ENCODE assay signal across 14 cellular contexts in genomic region chr7:73809454-73810090, GRCh38. TPM values are rescaled to one million over a fixed set of nuclear protein-coding genes. Genes with fewer than 3 reads are reported as not detected.
DNase-seq lines count a peak whose midpoint lies in the region; ATAC-seq and TF ChIP-seq lines count a peak whose summit lies in the region.
"Had no signal": no experiment of that assay in that cellular context is flagged by ENCODE, and none has a peak within 500 bp of the region (broad histone marks: within the 10 kb centered on the region; RNA-seq: fewer than 3 reads in every experiment).

No MANE protein-coding gene starts in this region.

- H3F3A ChIP-seq in smooth muscle cell (ENCODE audit: low read depth): no peaks in the 10 kb centered on the region

- CTCF ChIA-PET in HCT116 (lab: Charles Lee): interaction anchor here (0.7 to 1.9 kb wide), 4 partner anchors 10 to 33 kb away, joined by 3 to 6 read pairs (median 4); partner anchors contain the start of gene METTL27

- peak; percentile 27; the same call in 1 of the 2 replicates for TF ChIP-seq RAD21 in HCT116 (IDR thresholded peaks at IDR 0.05; ENCODE audit: low read depth)

- no peak for TF ChIP-seq CTCF in HCT116 (IDR thresholded peaks at IDR 0.05 in 2 of 3, conservative IDR thresholded peaks at IDR 0.05 in 1 of 3; ENCODE audit: borderline replicate concordance in 1 of 3, insufficient read depth in 1 of 3, low read depth in 2 of 3, low read length in 2 of 3)
- no peak for TF ChIP-seq CTCF in RWPE2 (IDR thresholded peaks at IDR 0.05; ENCODE audit: poor library complexity, severe bottlenecking)
- TF ChIP-seq CTCF in hepatocyte (IDR thresholded peaks at IDR 0.05; ENCODE audit: poor library complexity): no peak
- no peak for TF ChIP-seq CTCF in smooth muscle cell (IDR thresholded peaks at IDR 0.05; ENCODE audit: borderline replicate concordance, insufficient read depth, poor library complexity, severe bottlenecking)

- RAD21 ChIA-PET in HCT116 (lab: Charles Lee; ENCODE audit: low non-redundant PET in 1 of 2, low total read pairs in 2 of 2, uncharacterized antibody in 2 of 2, unreplicated experiment in 2 of 2): interaction anchor here (0.6 to 1.7 kb wide), 4 partner anchors 10 to 33 kb away, joined by 3 to 6 read pairs (median 3); no protein-coding TSS in a partner anchor

- H3K9ac ChIP-seq in HCT116 (ENCODE audit: low read length) (peak overlapping the region; percentile 65), smooth muscle cell (ENCODE audit: low read depth) (no peak overlapping the region)
- H3K9ac ChIP-seq: BLaER1 had no signal

- BruUV-seq in HCT116 (replicated peaks; lab: Mats Ljungman, UMichigan): TSS peak; percentile 53

- intact Hi-C loops in HCT116 (cut with micrococcal nuclease): loop anchor here (2.0 to 5.0 kb wide), 2 partner anchors 13 to 67 kb away; no protein-coding TSS in a partner anchor

- H3K27me3 ChIP-seq in HCT116 (ENCODE audit: insufficient read depth, low read length): no peaks in the 10 kb centered on the region
- no peaks in the 10 kb centered on the region for H3K27me3 ChIP-seq in RWPE2 (ENCODE audit: insufficient read depth, poor library complexity, severe bottlenecking)
- H3K27me3 ChIP-seq in hepatocyte: no peaks in the 10 kb centered on the region
- no peaks in the 10 kb centered on the region for H3K27me3 ChIP-seq in smooth muscle cell (ENCODE audit: low read depth)
- H3K27me3 ChIP-seq: BLaER1 had no signal

- H3K9me3 ChIP-seq in HCT116 (ENCODE audit: control insufficient read depth in 1 of 2, insufficient read depth in 1 of 2, low read depth in 1 of 2, low read length in 2 of 2) (no peaks in the 10 kb centered on the region), RWPE2 (ENCODE audit: severe bottlenecking) (no peaks in the 10 kb centered on the region), hepatocyte (ENCODE audit: low read depth) (no peaks in the 10 kb centered on the region), smooth muscle cell (replicated peaks; ENCODE audit: low read depth) (no peaks in the 10 kb centered on the region)

- H3K27ac ChIP-seq in HCT116 (ENCODE audit: low read depth, low read length): peak overlapping the region; percentile 85
- peak overlapping the region; percentile 31 for H3K27ac ChIP-seq in RWPE2 (ENCODE audit: poor library complexity, severe bottlenecking)
- peak overlapping the region; percentile 89 for H3K27ac ChIP-seq in hepatocyte
- peak overlapping the region; percentile 45 for H3K27ac ChIP-seq in smooth muscle cell (ENCODE audit: low read depth)
- H3K27ac ChIP-seq: BLaER1 had no signal

- ATAC-seq in HCT116 (peak; percentile 64), RWPE2 (ENCODE audit: low read depth) (peak; percentile 56; the same call in 2 of the 3 replicates), GM19023 (IDR thresholded peaks at IDR 0.05; ENCODE audit: unreplicated experiment) (no peak), HG03135 (IDR thresholded peaks at IDR 0.05; ENCODE audit: unreplicated experiment) (no peak)
- ATAC-seq: stimulated activated naive B cell treated with anti-CD40 and anti-IgM and Interleukin-4, amounts not matched to agents 10 μg/mL and 1 μg/mL and 100 μg/mL, for 72 hours had no signal

- H3K36me3 ChIP-seq in HCT116 (ENCODE audit: control insufficient read depth in 1 of 2, insufficient read depth in 2 of 2, low read length in 2 of 2) (no peaks in the 10 kb centered on the region), RWPE2 (ENCODE audit: low read depth) (no peaks in the 10 kb centered on the region), hepatocyte (replicated peaks; ENCODE audit: insufficient read depth, low read depth) (no peaks in the 10 kb centered on the region), smooth muscle cell (ENCODE audit: low read depth) (no peaks in the 10 kb centered on the region)
- H3K36me3 ChIP-seq: BLaER1 had no signal

- POLR2A ChIA-PET in HCT116 (lab: Charles Lee): interaction anchor here (1.0 to 3.9 kb wide), 9 partner anchors 11 to 75 kb away, joined by 3 to 41 read pairs (median 6); partner anchors contain the start of genes CLDN4 and METTL27

- peak; percentile 67 for DNase-seq in HCT116 (ENCODE audit: low read depth, low spot score)
- peak; percentile 47 for DNase-seq in RWPE2 (ENCODE audit: low spot score)
- peak; percentile 78 for DNase-seq in hepatocyte (ENCODE audit: low spot score)
- DNase-seq in smooth muscle cell (lab: John Stamatoyannopoulos, UW; ENCODE audit: unreplicated experiment): no peak
- DNase-seq in AML-193 (lab: John Stamatoyannopoulos, UW): no peak
- DNase-seq in dermis blood vessel endothelial cell: no peak
- DNase-seq: activated CD4-positive, alpha-beta T cell treated with anti-CD3 and anti-CD28 coated beads for 1 hour; Kasumi-1; NCI-H2107; stimulated activated CD4-positive, alpha-beta T cell treated with anti-CD3 and anti-CD28 coated beads, Interleukin-4, amount 100 ng/mL, for 1 hour; stimulated activated naive B cell treated with anti-CD40 and anti-IgM and Interleukin-4, amounts not matched to agents 10 μg/mL and 1 μg/mL and 100 μg/mL, for 72 hours had no signal

- no peaks in the 10 kb centered on the region for H3K9me2 ChIP-seq in HCT116 (ENCODE audit: insufficient read depth)
- no peaks in the 10 kb centered on the region for H3K9me2 ChIP-seq in hepatocyte (replicated peaks; ENCODE audit: insufficient read depth)

- H3K4me2 ChIP-seq in HCT116 (ENCODE audit: low read length) (peak overlapping the region; percentile 76), hepatocyte (peak overlapping the region; percentile 25), smooth muscle cell (no peak overlapping the region)
- H3K4me2 ChIP-seq: BLaER1 had no signal

- 71% methylated on average over 21 of the region's 21 CpGs for WGBS in hepatocyte (ENCODE audit: low lambda C conversion rate, missing lambda C conversion rate)
- 69% methylated on average over 19 of the region's 21 CpGs for WGBS in smooth muscle cell (ENCODE audit: low lambda C conversion rate)

- H3K4me3 ChIP-seq in HCT116 (replicated peaks in 1 of 2; ENCODE audit: low read depth in 1 of 2, low read length in 2 of 2) (peak overlapping the region; percentile 45 to 52), RWPE2 (ENCODE audit: severe bottlenecking) (no peak overlapping the region), hepatocyte (no peak overlapping the region), smooth muscle cell (no peak overlapping the region)
- H3K4me3 ChIP-seq: BLaER1 had no signal

- H3K4me1 ChIP-seq in HCT116 (ENCODE audit: control insufficient read depth in 1 of 2, insufficient read depth in 2 of 2, low read length in 2 of 2) (peaks cover 43 to 71% of the 10 kb centered on the region in 2 experiments), RWPE2 (ENCODE audit: insufficient read depth, poor library complexity, severe bottlenecking) (peaks cover 8% of the 10 kb centered on the region), hepatocyte (ENCODE audit: insufficient read depth) (no peaks in the 10 kb centered on the region), smooth muscle cell (ENCODE audit: low read depth) (no peaks in the 10 kb centered on the region)

- H4K20me1 ChIP-seq in HCT116 (ENCODE audit: insufficient read depth) (no peaks in the 10 kb centered on the region), hepatocyte (ENCODE audit: insufficient read depth, poor library complexity, severe bottlenecking) (no peaks in the 10 kb centered on the region), smooth muscle cell (ENCODE audit: low read depth) (no peaks in the 10 kb centered on the region)
- H4K20me1 ChIP-seq: BLaER1 had no signal

- no peak overlapping the region for H2AFZ ChIP-seq in HCT116 (ENCODE audit: low read depth, low read length, poor library complexity, severe bottlenecking)
- H2AFZ ChIP-seq in hepatocyte: no peak overlapping the region
- no peak overlapping the region for H2AFZ ChIP-seq in smooth muscle cell (ENCODE audit: low read depth)

- no peak for TF ChIP-seq POLR2A in HCT116 (IDR thresholded peaks at IDR 0.05; ENCODE audit: borderline replicate concordance, extremely low read depth, insufficient read depth, insufficient read length)

- H3K79me2 ChIP-seq in HCT116 (ENCODE audit: insufficient read depth, low read length): no peaks in the 10 kb centered on the region
- no peaks in the 10 kb centered on the region for H3K79me2 ChIP-seq in hepatocyte
- H3K79me2 ChIP-seq in smooth muscle cell (ENCODE audit: low read depth): no peaks in the 10 kb centered on the region

TF ChIP-seq in HCT116, 20 proteins besides CTCF, POLR2A, EP300 and RAD21 (continues in another document):
- TF ChIP-seq JUND (IDR thresholded peaks at IDR 0.05) (peak; percentile 79), EZH2phosphoT487 (IDR thresholded peaks at IDR 0.05; ENCODE audit: borderline replicate concordance) (no peak), TCF7L2 (IDR thresholded peaks at IDR 0.05; ENCODE audit: borderline replicate concordance, extremely low read depth, insufficient read depth, insufficient read length) (no peak), EZH2 (IDR thresholded peaks at IDR 0.05) (no peak), SRF (IDR thresholded peaks at IDR 0.05; ENCODE audit: low read depth) (no peak)

RNA-seq across cellular contexts. Expression of gene CLDN4, which starts 21.2 kb away (rescaled TPM):
- 234 TPM for total RNA-seq in HCT116 (2021; ENCODE audit: unreplicated experiment)
- 401 and 646 TPM in 2 replicates for polyA plus RNA-seq in HCT116 (2012)
- total RNA-seq in hepatocyte: 532 and 570 TPM in 2 replicates
- 880 and 909 TPM in 2 replicates for polyA plus RNA-seq in hepatocyte
- 83.7 and 109 TPM in 2 replicates for total RNA-seq in smooth muscle cell
- 63.5 and 429 TPM in 2 replicates for polyA plus RNA-seq in smooth muscle cell
- 0.51 and 1.2 TPM in 2 replicates for total RNA-seq in dermis blood vessel endothelial cell

RNA-seq across cellular contexts. Expression of gene METTL27, which starts 32.7 kb away (rescaled TPM):
- total RNA-seq in HCT116 (2021; ENCODE audit: unreplicated experiment) (30.4 TPM), hepatocyte (1.6 and 2.6 TPM in 2 replicates), smooth muscle cell (0.22 and 0.54 TPM in 2 replicates), dermis blood vessel endothelial cell (0.70 and 3.2 TPM in 2 replicates)
- 36.9 and 40.2 TPM in 2 replicates for polyA plus RNA-seq in HCT116 (2012)
- polyA plus RNA-seq in hepatocyte (6.5 and 11.4 TPM in 2 replicates), smooth muscle cell (4.1 and 4.5 TPM in 2 replicates)

RNA-seq across cellular contexts. Expression of gene CLDN3, which starts 39.5 kb away (rescaled TPM):
- 19.2 TPM for total RNA-seq in HCT116 (2021; ENCODE audit: unreplicated experiment)
- 41.6 and 56.2 TPM in 2 replicates for polyA plus RNA-seq in HCT116 (2012)
- 53.7 and 60.7 TPM in 2 replicates for total RNA-seq in hepatocyte
- 125 and 142 TPM in 2 replicates for polyA plus RNA-seq in hepatocyte
- not detected in 2 replicates for total RNA-seq in smooth muscle cell
- 0.16 and 1.8 TPM in 2 replicates for polyA plus RNA-seq in smooth muscle cell
- total RNA-seq in dermis blood vessel endothelial cell: 1.4 and 1.5 TPM in 2 replicates

RNA-seq across cellular contexts. Expression of gene TMEM270, which starts 51.4 kb away (rescaled TPM):
- 1.1 TPM for total RNA-seq in HCT116 (2021; ENCODE audit: unreplicated experiment)
- polyA plus RNA-seq in HCT116 (2012): 0.81 and 0.85 TPM in 2 replicates
- 1.1 TPM in 1 of 2 replicates, not detected in the other for total RNA-seq in hepatocyte
- polyA plus RNA-seq in hepatocyte: 0.30 and 0.47 TPM in 2 replicates
- total RNA-seq in smooth muscle cell: not detected in 2 replicates
- not detected in 2 replicates for polyA plus RNA-seq in smooth muscle cell
- total RNA-seq in dermis blood vessel endothelial cell: not detected in 2 replicates

Comparison
In these comparisons a context has a peak if more than half of its experiments do, and no peak if none do; other contexts are left out.
1. ATAC-seq: peak in HCT116 (single experiment) and RWPE2 (single experiment); none in GM19023 (single experiment) and HG03135 (single experiment).
2. DNase-seq: peak in HCT116 (single experiment), RWPE2 (single experiment) and hepatocyte (single experiment); none in smooth muscle cell (single experiment), AML-193 (0 of 2) and dermis blood vessel endothelial cell (single experiment).
3. H3K27ac ChIP-seq: peak in every context shown above with its lines; median percentile 89 in hepatocyte; 85 in HCT116; 45 in smooth muscle cell; 31 in RWPE2.
4. H3K4me3 ChIP-seq: peak in HCT116 (2 of 2); none in RWPE2 (single experiment), hepatocyte (single experiment) and smooth muscle cell (single experiment).
5. RNA of gene CLDN4, which starts 21.2 kb away (total RNA-seq): 532 to 570 TPM in hepatocyte, 234 TPM in HCT116 (single experiment) and 83.7 to 109 TPM in smooth muscle cell; 0.51 to 1.2 TPM in dermis blood vessel endothelial cell; every median in the first group is over 10 times any median in the second.